23 cellular contexts compared by ENCODE assay signal in the genomic region with DNA sequence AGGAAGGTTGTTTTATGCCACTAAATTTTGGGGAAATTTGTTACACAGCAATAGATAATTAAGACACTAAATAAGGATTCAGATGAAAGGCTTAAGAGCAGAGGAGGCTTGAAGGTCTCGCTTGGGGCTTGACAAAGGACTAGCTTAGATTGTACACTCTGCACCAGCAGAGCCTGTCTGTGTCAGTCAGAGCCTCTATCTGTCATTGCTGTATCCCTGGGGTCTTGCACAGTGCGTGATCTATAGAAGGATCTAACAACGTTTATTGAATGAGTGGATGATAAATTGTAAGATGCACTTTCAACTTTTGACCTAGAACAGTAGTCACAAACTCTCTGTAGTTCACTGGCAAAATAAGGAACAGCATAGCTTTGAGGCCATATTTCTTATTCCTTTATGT.
"Had no signal": no experiment of that assay in that cellular context is flagged by ENCODE, and none has a peak within 500 bp of the region (broad histone marks: within the 10 kb centered on the region; RNA-seq: fewer than 3 reads in every experiment).

No MANE protein-coding gene starts in this region.

- H3K27ac ChIP-seq: coronary artery, dorsolateral prefrontal cortex, epithelial cell of prostate, esophagus squamous epithelium, heart right ventricle, left lung, lower lobe of right lung had no signal

- H3K4me3 ChIP-seq: coronary artery, dorsolateral prefrontal cortex, esophagus squamous epithelium, gastrocnemius medialis, heart right ventricle, left lung, lower lobe of right lung, mucosa of descending colon had no signal

- H3K27me3 ChIP-seq: dorsolateral prefrontal cortex, esophagus squamous epithelium, gastrocnemius medialis, heart right ventricle, left lung had no signal

- DNase-seq: dermis blood vessel endothelial cell; dorsolateral prefrontal cortex; effector CD8-positive, alpha-beta T cell; effector memory CD8-positive, alpha-beta T cell; endodermal cell; erythroblast; esophagus squamous epithelium; foreskin fibroblast; foreskin melanocyte; glutamatergic neuron; head of caudate nucleus; heart right ventricle; hippocampal formation; left cardiac atrium; left lung; left ventricle myocardium superior; lower lobe of right lung; mesenchymal stem cell; mucosa of descending colon; naive B cell had no signal

- H3K9me3 ChIP-seq: esophagus squamous epithelium, gastrocnemius medialis, heart right ventricle, left lung, lower lobe of right lung, mucosa of descending colon had no signal

- H3K4me1 ChIP-seq: esophagus squamous epithelium, heart right ventricle, lower lobe of right lung had no signal

- H3K36me3 ChIP-seq: esophagus squamous epithelium, gastrocnemius medialis, heart right ventricle, left lung, lower lobe of right lung had no signal
